ENCODE assay signal across 8 cellular contexts in genomic region chr11:23021287-23021863, GRCh38.
DNase-seq lines count a peak whose midpoint lies in the region; ATAC-seq and TF ChIP-seq lines count a peak whose summit lies in the region.

No MANE protein-coding gene starts in this region.

- H3K4me1 ChIP-seq in adrenal gland (replicated peaks in 1 of 2) (no peaks in the 10 kb centered on the region), suprapubic skin (no peaks in the 10 kb centered on the region)

- peak; percentile 57 for ATAC-seq in GM19452 (IDR thresholded peaks at IDR 0.05; ENCODE audit: unreplicated experiment)

- TF ChIP-seq CTCF in adrenal gland (IDR thresholded peaks at IDR 0.05) (peak; percentile 49 to 63 (median 55)), suprapubic skin (IDR thresholded peaks at IDR 0.05) (no peak), lower leg skin (IDR thresholded peaks at IDR 0.05) (no peak)

- H3K4me3 ChIP-seq in adrenal gland, result no peak overlapping the region
- H3K4me3 ChIP-seq in suprapubic skin, result no peak overlapping the region
- no peak overlapping the region for H3K4me3 ChIP-seq in lower leg skin (ENCODE audit: low read depth, poor library complexity, severe bottlenecking)

- H3K9me3 ChIP-seq in adrenal gland (replicated peaks in 1 of 3), result no peaks in the 10 kb centered on the region
- H3K9me3 ChIP-seq in suprapubic skin, result no peaks in the 10 kb centered on the region

- H3K27ac ChIP-seq in adrenal gland (no peak overlapping the region), suprapubic skin (no peak overlapping the region)

- peak; percentile 54 for DNase-seq in ELR (ENCODE audit: low read depth)
- DNase-seq in HT1080 (ENCODE audit: low read depth), result peak; percentile 28
- peak; percentile 21 to 67 (median 29) for DNase-seq in adrenal gland
- DNase-seq in kidney glomerular epithelial cell (lab: John Stamatoyannopoulos, UW), result peak; percentile 16
- no peak for DNase-seq in suprapubic skin (ENCODE audit: low spot score in 2 of 2)
- no peak for DNase-seq in lower leg skin (ENCODE audit: low spot score in 2 of 2)
- DNase-seq in middle frontal gyrus (ENCODE audit: extremely low spot score, low spot score), result no peak

- TF ChIP-seq EP300 in suprapubic skin (IDR thresholded peaks at IDR 0.05), result no peak

- intact Hi-C loops in adrenal gland (cut with DNase I), result no loop called here
- intact Hi-C loops in lower leg skin (cut with DNase I; ENCODE audit: low total_unique reads), result no loop called here

- H3K36me3 ChIP-seq in adrenal gland (replicated peaks in 1 of 2) (no peaks in the 10 kb centered on the region), suprapubic skin (no peaks in the 10 kb centered on the region)

- TF ChIP-seq POLR2A in adrenal gland (IDR thresholded peaks at IDR 0.05) (no peak), suprapubic skin (IDR thresholded peaks at IDR 0.05) (no peak), lower leg skin (IDR thresholded peaks at IDR 0.05) (no peak)

- 16 to 41% (median 26%) methylated on average over 3 to 4 of the region's 4 CpGs for WGBS in adrenal gland, 4 donors
- 49% methylated on average over 4 of the region's 4 CpGs for WGBS in suprapubic skin
- WGBS in lower leg skin, 2 donors, result 37 to 50% methylated on average over 3 to 4 of the region's 4 CpGs

- H3K27me3 ChIP-seq in adrenal gland (no peaks in the 10 kb centered on the region), suprapubic skin (no peaks in the 10 kb centered on the region)

Comparison
In these comparisons a context has a peak if more than half of its experiments do, and no peak if none do; other contexts are left out.
1. DNase-seq: peak in ELR (single experiment), HT1080 (single experiment), adrenal gland (7 of 7) and kidney glomerular epithelial cell (single experiment); none in suprapubic skin (0 of 2), lower leg skin (0 of 2) and middle frontal gyrus (single experiment).
2. CTCF ChIP-seq: peak in adrenal gland (6 of 6); none in suprapubic skin (0 of 2) and lower leg skin (0 of 3).